In genomic region chr19:9881720-9882119, GRCh38 we compare ENCODE assay signal across 27 cellular contexts. TPM values are rescaled to one million over a fixed set of nuclear protein-coding genes. Genes with fewer than 3 reads are reported as not detected.
A peak's percentile ranks its signal among the peaks of the same experiment; 100 is the strongest.
DNase-seq lines count a peak whose midpoint lies in the region; ATAC-seq and TF ChIP-seq lines count a peak whose summit lies in the region.
"Had no signal": no experiment of that assay in that cellular context is flagged by ENCODE, and none has a peak within 500 bp of the region (broad histone marks: within the 10 kb centered on the region; RNA-seq: fewer than 3 reads in every experiment).

No MANE protein-coding gene starts in this region.

- 0 out of 2 replicates have a peak, but pooled peaks have one; percentile 19 for ATAC-seq in HCT116
- peak; percentile 85 for ATAC-seq in esophagus mucosa
- no peak for ATAC-seq in GM19324 (IDR thresholded peaks at IDR 0.05; ENCODE audit: low FRiP score, unreplicated experiment)
- ATAC-seq: activated CD8-positive, alpha-beta memory T cell treated with anti-CD3 and anti-CD28 coated beads, Interleukin-2, amount 10 ng/mL, durations not matched to agents 7 days and 5 days; left ventricle myocardium superior; natural killer cell treated with Interleukin-12 subunit alpha and Interleukin-12 subunit beta and Interleukin-15 and Interleukin-18, amount 100 ng/mL, for 72 hours; stimulated activated memory B cell treated with anti-CD40 and anti-IgM and Interleukin-4, amounts not matched to agents 10 μg/mL and 1 μg/mL and 100 μg/mL, for 72 hours had no signal

- intact Hi-C loops in Calu3 (cut with micrococcal nuclease; ENCODE audit: unreplicated experiment) (no loop called here), HCT116 (cut with micrococcal nuclease) (no loop called here)

- TF ChIP-seq CTCF in Calu3 (IDR thresholded peaks at IDR 0.05; ENCODE audit: unreplicated experiment) (no peak), HCT116 (IDR thresholded peaks at IDR 0.05 in 2 of 3, conservative IDR thresholded peaks at IDR 0.05 in 1 of 3; ENCODE audit: borderline replicate concordance in 1 of 3, insufficient read depth in 1 of 3, low read depth in 2 of 3, low read length in 2 of 3) (no peak)

- H3K9me3 Mint-ChIP-seq in Calu3 (ENCODE audit: low read depth, unreplicated experiment): no peaks in the 10 kb centered on the region
- H3K9me3 Mint-ChIP-seq: activated CD4-positive, alpha-beta T cell treated with anti-CD3 and anti-CD28 coated beads, Interleukin-2, amount 10 ng/mL, durations not matched to agents 24 days and 14 days; activated naive CD4-positive, alpha-beta T cell treated with anti-CD3 and anti-CD28 coated beads, Interleukin-2, amount 10 ng/mL, durations not matched to agents 7 days and 5 days; activated T-helper 1 cell treated with anti-CD3 and anti-CD28 coated beads, Interleukin-12 subunit alpha, Interleukin-12 subunit beta, Interleukin-2, Interleukin-4 antibody, amounts not matched to agents 30 ng/mL and 10 ng/mL and 1 ng/mL, durations not matched to agents 14 hours and 24 hours and 36 hours; natural killer cell treated with Interleukin-12 subunit alpha and Interleukin-12 subunit beta and Interleukin-15 and Interleukin-18, amount 100 ng/mL, for 72 hours had no signal

- no peaks in the 10 kb centered on the region for H3K27me3 ChIP-seq in HCT116 (ENCODE audit: insufficient read depth, low read length)
- H3K27me3 ChIP-seq: BLaER1 treated with 17β-estradiol and CSF1 and Interleukin-3, amounts not matched to agents 10 nM and 100 nM; ovary; testis had no signal

- no peaks in the 10 kb centered on the region for H3K79me2 ChIP-seq in HCT116 (ENCODE audit: insufficient read depth, low read length)

- POLR2A ChIA-PET in HCT116 (lab: Charles Lee): interaction anchor here (0.7 kb wide), 1 partner anchor 10 kb away, joined by 3 read pairs; no protein-coding TSS in a partner anchor

- H3K27ac ChIP-seq in HCT116 (ENCODE audit: low read depth, low read length): no peak overlapping the region
- H3K27ac ChIP-seq: BLaER1 treated with 17β-estradiol and CSF1 and Interleukin-3, amounts not matched to agents 10 nM and 100 nM; KMS-11; ovary; SK-N-MC; testis; VCaP had no signal

- no peak overlapping the region for H3K9ac ChIP-seq in HCT116 (ENCODE audit: low read length)
- H3K9ac ChIP-seq: BLaER1 treated with 17β-estradiol and CSF1 and Interleukin-3, amounts not matched to agents 10 nM and 100 nM; KMS-11 had no signal

- TF ChIP-seq POLR2A in HCT116 (IDR thresholded peaks at IDR 0.05; ENCODE audit: borderline replicate concordance, extremely low read depth, insufficient read depth, insufficient read length): no peak

- H4K20me1 ChIP-seq in HCT116 (ENCODE audit: insufficient read depth): no peaks in the 10 kb centered on the region
- H4K20me1 ChIP-seq: BLaER1 treated with 17β-estradiol and CSF1 and Interleukin-3, amounts not matched to agents 10 nM and 100 nM had no signal

- H3K4me1 Mint-ChIP-seq in Calu3 (ENCODE audit: low read depth, unreplicated experiment): no peaks in the 10 kb centered on the region
- H3K4me1 Mint-ChIP-seq: activated CD8-positive, alpha-beta memory T cell treated with anti-CD3 and anti-CD28 coated beads, Interleukin-2, amount 10 ng/mL, durations not matched to agents 7 days and 5 days had no signal

- no peak overlapping the region for H2AFZ ChIP-seq in HCT116 (ENCODE audit: low read depth, low read length, poor library complexity, severe bottlenecking)

- H3K4me3 ChIP-seq in HCT116 (replicated peaks in 1 of 2; ENCODE audit: low read depth in 1 of 2, low read length in 2 of 2): no peak overlapping the region
- H3K4me3 ChIP-seq: BLaER1 treated with 17β-estradiol and CSF1 and Interleukin-3, amounts not matched to agents 10 nM and 100 nM; ovary; SK-N-MC; testis had no signal

- in situ Hi-C loops in G401 (cut with HindIII; ENCODE audit: low sequenced_read_pairs): no loop called here

- H3K4me3 Mint-ChIP-seq in Calu3 (ENCODE audit: low read depth, unreplicated experiment): no peak overlapping the region
- H3K4me3 Mint-ChIP-seq: activated CD4-positive, alpha-beta T cell treated with anti-CD3 and anti-CD28 coated beads, Interleukin-2, amount 10 ng/mL, durations not matched to agents 24 days and 14 days; activated CD8-positive, alpha-beta memory T cell treated with anti-CD3 and anti-CD28 coated beads, Interleukin-2, amount 10 ng/mL, durations not matched to agents 7 days and 5 days; activated naive CD4-positive, alpha-beta T cell treated with anti-CD3 and anti-CD28 coated beads, Interleukin-2, amount 10 ng/mL, durations not matched to agents 7 days and 5 days; activated T-helper 1 cell treated with anti-CD3 and anti-CD28 coated beads, Interleukin-12 subunit alpha, Interleukin-12 subunit beta, Interleukin-2, Interleukin-4 antibody, amounts not matched to agents 30 ng/mL and 10 ng/mL and 1 ng/mL, durations not matched to agents 14 hours and 24 hours and 36 hours; natural killer cell treated with Interleukin-12 subunit alpha and Interleukin-12 subunit beta and Interleukin-15 and Interleukin-18, amount 100 ng/mL, for 72 hours; stimulated activated memory B cell treated with anti-CD40 and anti-IgM and Interleukin-4, amounts not matched to agents 10 μg/mL and 1 μg/mL and 100 μg/mL, for 72 hours had no signal

- H3K4me1 ChIP-seq in HCT116 (ENCODE audit: control insufficient read depth in 1 of 2, insufficient read depth in 2 of 2, low read length in 2 of 2): peaks cover 28 to 44% of the 10 kb centered on the region in 2 experiments

- no TSS peak for BruUV-seq in Calu3 (replicated peaks; lab: Mats Ljungman, UMichigan)
- BruUV-seq in HCT116 (replicated peaks; lab: Mats Ljungman, UMichigan): no TSS peak

- no peak for TF ChIP-seq RAD21 in HCT116 (IDR thresholded peaks at IDR 0.05; ENCODE audit: low read depth)

- RAD21 ChIA-PET in HCT116 (lab: Charles Lee; ENCODE audit: low non-redundant PET in 1 of 2, low total read pairs in 2 of 2, uncharacterized antibody in 2 of 2, unreplicated experiment in 2 of 2): no interaction called here

- no peaks in the 10 kb centered on the region for H3K9me2 ChIP-seq in HCT116 (ENCODE audit: insufficient read depth)

- H3K9me3 ChIP-seq in HCT116 (ENCODE audit: control insufficient read depth in 1 of 2, insufficient read depth in 1 of 2, low read depth in 1 of 2, low read length in 2 of 2): no peaks in the 10 kb centered on the region
- H3K9me3 ChIP-seq: BLaER1 treated with 17β-estradiol and CSF1 and Interleukin-3, amounts not matched to agents 10 nM and 100 nM; testis had no signal

- no peaks in the 10 kb centered on the region for H3K36me3 ChIP-seq in HCT116 (ENCODE audit: control insufficient read depth in 1 of 2, insufficient read depth in 2 of 2, low read length in 2 of 2)
- H3K36me3 ChIP-seq: BLaER1 treated with 17β-estradiol and CSF1 and Interleukin-3, amounts not matched to agents 10 nM and 100 nM; ovary had no signal

- no peak overlapping the region for H3K27ac Mint-ChIP-seq in Calu3 (ENCODE audit: unreplicated experiment)
- H3K27ac Mint-ChIP-seq: activated CD4-positive, alpha-beta T cell treated with anti-CD3 and anti-CD28 coated beads, Interleukin-2, amount 10 ng/mL, durations not matched to agents 24 days and 14 days; activated CD8-positive, alpha-beta memory T cell treated with anti-CD3 and anti-CD28 coated beads, Interleukin-2, amount 10 ng/mL, durations not matched to agents 7 days and 5 days; activated naive CD4-positive, alpha-beta T cell treated with anti-CD3 and anti-CD28 coated beads, Interleukin-2, amount 10 ng/mL, durations not matched to agents 7 days and 5 days; activated T-helper 1 cell treated with anti-CD3 and anti-CD28 coated beads, Interleukin-12 subunit alpha, Interleukin-12 subunit beta, Interleukin-2, Interleukin-4 antibody, amounts not matched to agents 30 ng/mL and 10 ng/mL and 1 ng/mL, durations not matched to agents 14 hours and 24 hours and 36 hours; natural killer cell treated with Interleukin-12 subunit alpha and Interleukin-12 subunit beta and Interleukin-15 and Interleukin-18, amount 100 ng/mL, for 72 hours; stimulated activated memory B cell treated with anti-CD40 and anti-IgM and Interleukin-4, amounts not matched to agents 10 μg/mL and 1 μg/mL and 100 μg/mL, for 72 hours had no signal

- H3K36me3 Mint-ChIP-seq in Calu3 (ENCODE audit: insufficient read depth, unreplicated experiment): no peaks in the 10 kb centered on the region
- H3K36me3 Mint-ChIP-seq: activated CD8-positive, alpha-beta memory T cell treated with anti-CD3 and anti-CD28 coated beads, Interleukin-2, amount 10 ng/mL, durations not matched to agents 7 days and 5 days; activated naive CD4-positive, alpha-beta T cell treated with anti-CD3 and anti-CD28 coated beads, Interleukin-2, amount 10 ng/mL, durations not matched to agents 7 days and 5 days; natural killer cell treated with Interleukin-12 subunit alpha and Interleukin-12 subunit beta and Interleukin-15 and Interleukin-18, amount 100 ng/mL, for 72 hours; stimulated activated memory B cell treated with anti-CD40 and anti-IgM and Interleukin-4, amounts not matched to agents 10 μg/mL and 1 μg/mL and 100 μg/mL, for 72 hours had no signal

- CTCF ChIA-PET in Calu3 (lab: Charles Lee): no interaction called here
- CTCF ChIA-PET in HCT116 (lab: Charles Lee): interaction anchor here (0.6 kb wide), 1 partner anchor 42 kb away, joined by 3 read pairs; no protein-coding TSS in a partner anchor

- DNase-seq in Calu3 (peak; percentile 14), HCT116 (ENCODE audit: low read depth, low spot score) (peak; percentile 13), NCI-H69 (lab: John Stamatoyannopoulos, UW) (peak; percentile 88), G401 (ENCODE audit: low spot score) (no peak), NCI-H187 (lab: John Stamatoyannopoulos, UW) (no peak)
- DNase-seq in activated T-cell treated with anti-CD3 and anti-CD28 coated beads, Interleukin-2, amount 50 U/mL, for 48 hours: no peak
- DNase-seq: activated CD4-positive, alpha-beta T cell treated with anti-CD3 and anti-CD28 coated beads, Interleukin-2, amount 10 ng/mL, durations not matched to agents 24 days and 14 days; activated CD8-positive, alpha-beta memory T cell treated with anti-CD3 and anti-CD28 coated beads, Interleukin-2, amount 10 ng/mL, durations not matched to agents 7 days and 5 days; activated naive CD4-positive, alpha-beta T cell treated with anti-CD3 and anti-CD28 coated beads, Interleukin-2, amount 10 ng/mL, durations not matched to agents 7 days and 5 days; amniotic stem cell; cortex of kidney; left ventricle myocardium superior; NCI-H1694; ovary; retina; stimulated activated CD4-positive, alpha-beta T cell treated with anti-CD3 and anti-CD28 coated beads, Interleukin-4, amount 100 ng/mL, for 1 hour; T-helper 2 cell; testis had no signal

- no peaks in the 10 kb centered on the region for H3K27me3 Mint-ChIP-seq in Calu3 (ENCODE audit: unreplicated experiment)

- peak overlapping the region; percentile 54 for H3K4me2 ChIP-seq in HCT116 (ENCODE audit: low read length)
- H3K4me2 ChIP-seq: BLaER1 treated with 17β-estradiol and CSF1 and Interleukin-3, amounts not matched to agents 10 nM and 100 nM; KMS-11 had no signal

RNA-seq across cellular contexts. Expression of gene PIN1, which starts 46.6 kb away (rescaled TPM):
- total RNA-seq in Calu3 (2022) (49.5 and 51.0 TPM in 2 replicates), HCT116 (2021; ENCODE audit: unreplicated experiment) (78.9 TPM), esophagus mucosa (54.4 TPM)
- polyA plus RNA-seq in HCT116 (2012): 64.8 and 83.1 TPM in 2 replicates
- 222 and 282 TPM in 2 replicates for total RNA-seq in G401 (2014; rRNA removed; shearing (Covaris generic))

RNA-seq across cellular contexts. Expression of gene UBL5, which starts 54.0 kb away (rescaled TPM):
- total RNA-seq in Calu3 (2022): 233 and 234 TPM in 2 replicates
- 335 TPM for total RNA-seq in HCT116 (2021; ENCODE audit: unreplicated experiment)
- polyA plus RNA-seq in HCT116 (2012): 350 and 490 TPM in 2 replicates
- total RNA-seq in esophagus mucosa: 297 TPM
- total RNA-seq in G401 (2014; rRNA removed; shearing (Covaris generic)): 338 and 361 TPM in 2 replicates

RNA-seq across cellular contexts. Expression of gene OLFM2, which starts 54.6 kb away (rescaled TPM):
- total RNA-seq in Calu3 (2022) (11.2 and 14.9 TPM in 2 replicates), HCT116 (2021; ENCODE audit: unreplicated experiment) (19.9 TPM), esophagus mucosa (5.1 TPM)
- 27.2 and 28.0 TPM in 2 replicates for polyA plus RNA-seq in HCT116 (2012)
- total RNA-seq in G401 (2014; rRNA removed; shearing (Covaris generic)): 5.8 and 11.5 TPM in 2 replicates
- total RNA-seq: natural killer cell treated with Interleukin-12 subunit alpha and Interleukin-12 subunit beta and Interleukin-15 and Interleukin-18, amount 100 ng/mL, for 72 hours had no signal

Comparison
In these comparisons a context has a peak if more than half of its experiments do, and no peak if none do; other contexts are left out.
1. DNase-seq: peak in Calu3 (single experiment), HCT116 (single experiment) and NCI-H69 (single experiment); none in activated T-cell treated with anti-CD3 and anti-CD28 coated beads, Interleukin-2, amount 50 U/mL, for 48 hours (0 of 2), G401 (single experiment) and NCI-H187 (0 of 2).